Comparison of ENCODE assay signal across 24 cellular contexts in genomic region chr21:34962136-34962535, GRCh38.
DNase-seq lines count a peak whose midpoint lies in the region; ATAC-seq and TF ChIP-seq lines count a peak whose summit lies in the region.
"Had no signal": no experiment of that assay in that cellular context is flagged by ENCODE, and none has a peak within 500 bp of the region (broad histone marks: within the 10 kb centered on the region; RNA-seq: fewer than 3 reads in every experiment).

No MANE protein-coding gene starts in this region.

- H3K9me3 ChIP-seq in CD8-positive, alpha-beta T cell (ENCODE audit: low read length): no peaks in the 10 kb centered on the region
- H3K9me3 ChIP-seq in naive thymus-derived CD4-positive, alpha-beta T cell (ENCODE audit: control insufficient read depth in 2 of 3, low read length in 3 of 3): no peaks in the 10 kb centered on the region
- H3K9me3 ChIP-seq in BE2C: no peaks in the 10 kb centered on the region
- H3K9me3 ChIP-seq: adrenal gland, pancreas had no signal

- peak overlapping the region; percentile 20 for H3K27ac Mint-ChIP-seq in activated CD8-positive, alpha-beta memory T cell treated with anti-CD3 and anti-CD28 coated beads, Interleukin-2, amount 10 ng/mL, durations not matched to agents 7 days and 5 days
- peak overlapping the region; percentile 77 for H3K27ac Mint-ChIP-seq in CD8-positive, alpha-beta T cell
- H3K27ac Mint-ChIP-seq in activated CD4-positive, alpha-beta memory T cell treated with anti-CD3 and anti-CD28 coated beads, Interleukin-2, amount 10 ng/mL, durations not matched to agents 7 days and 5 days: peak overlapping the region; percentile 74
- peak overlapping the region; percentile 42 to 92 (median 75) for H3K27ac Mint-ChIP-seq in naive thymus-derived CD4-positive, alpha-beta T cell

- intact Hi-C loops in CD8-positive, alpha-beta T cell (cut with DNase I, micrococcal nuclease): no loop called here
- intact Hi-C loops in naive thymus-derived CD4-positive, alpha-beta T cell (cut with micrococcal nuclease): loop anchor here in 1 of 2 donors (2.0 kb wide), 1 partner anchor 15 kb away; no protein-coding TSS in a partner anchor

- H3K27me3 ChIP-seq in CD8-positive, alpha-beta T cell (ENCODE audit: insufficient read depth, low read length): no peaks in the 10 kb centered on the region
- no peaks in the 10 kb centered on the region for H3K27me3 ChIP-seq in naive thymus-derived CD4-positive, alpha-beta T cell (ENCODE audit: control insufficient read depth in 2 of 2, insufficient read depth in 2 of 2, low read length in 2 of 2)
- no peaks in the 10 kb centered on the region for H3K27me3 ChIP-seq in BE2C
- H3K27me3 ChIP-seq: BLaER1 treated with 17β-estradiol and CSF1 and Interleukin-3, amounts not matched to agents 10 nM and 100 nM; brain microvascular endothelial cell; pancreas had no signal

- H3K9me3 Mint-ChIP-seq in activated CD8-positive, alpha-beta memory T cell treated with anti-CD3 and anti-CD28 coated beads, Interleukin-2, amount 10 ng/mL, durations not matched to agents 7 days and 5 days (ENCODE audit: low read depth): no peaks in the 10 kb centered on the region
- no peaks in the 10 kb centered on the region for H3K9me3 Mint-ChIP-seq in CD8-positive, alpha-beta T cell
- H3K9me3 Mint-ChIP-seq in activated CD4-positive, alpha-beta memory T cell treated with anti-CD3 and anti-CD28 coated beads, Interleukin-2, amount 10 ng/mL, durations not matched to agents 7 days and 5 days: peaks cover 3% of the 10 kb centered on the region
- peaks cover 0 to 2% (median 0%) of the 10 kb centered on the region in 11 donors for H3K9me3 Mint-ChIP-seq in naive thymus-derived CD4-positive, alpha-beta T cell
- H3K9me3 Mint-ChIP-seq: immature natural killer cell, naive B cell had no signal

- H3K4me1 Mint-ChIP-seq in activated CD8-positive, alpha-beta memory T cell treated with anti-CD3 and anti-CD28 coated beads, Interleukin-2, amount 10 ng/mL, durations not matched to agents 7 days and 5 days: peaks cover 27% of the 10 kb centered on the region
- H3K4me1 Mint-ChIP-seq in CD8-positive, alpha-beta T cell (ENCODE audit: low read depth): peaks cover 79% of the 10 kb centered on the region
- peaks cover 66% of the 10 kb centered on the region for H3K4me1 Mint-ChIP-seq in activated CD4-positive, alpha-beta memory T cell treated with anti-CD3 and anti-CD28 coated beads, Interleukin-2, amount 10 ng/mL, durations not matched to agents 7 days and 5 days
- peaks cover 63 to 91% (median 86%) of the 10 kb centered on the region in 7 donors for H3K4me1 Mint-ChIP-seq in naive thymus-derived CD4-positive, alpha-beta T cell

- H3K36me3 Mint-ChIP-seq in activated CD8-positive, alpha-beta memory T cell treated with anti-CD3 and anti-CD28 coated beads, Interleukin-2, amount 10 ng/mL, durations not matched to agents 7 days and 5 days: peaks cover 18% of the 10 kb centered on the region
- peaks cover 54% of the 10 kb centered on the region for H3K36me3 Mint-ChIP-seq in CD8-positive, alpha-beta T cell
- peaks cover 53% of the 10 kb centered on the region for H3K36me3 Mint-ChIP-seq in activated CD4-positive, alpha-beta memory T cell treated with anti-CD3 and anti-CD28 coated beads, Interleukin-2, amount 10 ng/mL, durations not matched to agents 7 days and 5 days (ENCODE audit: low read depth)
- peaks cover 8 to 55% (median 44%) of the 10 kb centered on the region in 5 donors for H3K36me3 Mint-ChIP-seq in naive thymus-derived CD4-positive, alpha-beta T cell

- POLR2A ChIA-PET in CD8-positive, alpha-beta T cell (lab: Charles Lee): no interaction called here
- POLR2A ChIA-PET in activated CD4-positive, alpha-beta memory T cell treated with anti-CD3 and anti-CD28 coated beads, Interleukin-2, amount 10 ng/mL, durations not matched to agents 7 days and 5 days (lab: Charles Lee): interaction anchor here (1.1 to 2.5 kb wide), 6 partner anchors 8 to 85 kb away, joined by 3 to 8 read pairs (median 3); no protein-coding TSS in a partner anchor
- POLR2A ChIA-PET in naive thymus-derived CD4-positive, alpha-beta T cell (lab: Charles Lee): interaction anchor here (1.1 to 1.2 kb wide), 2 partner anchors 12 to 74 kb away, joined by 4 to 5 read pairs; no protein-coding TSS in a partner anchor

- ATAC-seq in activated CD8-positive, alpha-beta memory T cell treated with anti-CD3 and anti-CD28 coated beads, Interleukin-2, amount 10 ng/mL, durations not matched to agents 7 days and 5 days: no peak
- no peak for ATAC-seq in CD8-positive, alpha-beta T cell
- ATAC-seq in naive thymus-derived CD4-positive, alpha-beta T cell: no peak
- ATAC-seq: esophagus mucosa, pancreas, PC-3 had no signal

- H3K27me3 Mint-ChIP-seq in activated CD8-positive, alpha-beta memory T cell treated with anti-CD3 and anti-CD28 coated beads, Interleukin-2, amount 10 ng/mL, durations not matched to agents 7 days and 5 days: no peaks in the 10 kb centered on the region
- no peaks in the 10 kb centered on the region for H3K27me3 Mint-ChIP-seq in CD8-positive, alpha-beta T cell (ENCODE audit: low read depth)
- no peaks in the 10 kb centered on the region for H3K27me3 Mint-ChIP-seq in activated CD4-positive, alpha-beta memory T cell treated with anti-CD3 and anti-CD28 coated beads, Interleukin-2, amount 10 ng/mL, durations not matched to agents 7 days and 5 days
- H3K27me3 Mint-ChIP-seq in naive thymus-derived CD4-positive, alpha-beta T cell: no peaks in the 10 kb centered on the region
- H3K27me3 Mint-ChIP-seq: naive B cell had no signal

- TF ChIP-seq CTCF in CD8-positive, alpha-beta T cell (IDR thresholded peaks at IDR 0.05): no peak
- no peak for TF ChIP-seq CTCF in BE2C (IDR thresholded peaks at IDR 0.05; ENCODE audit: low read depth, low read length)

- no peak for DNase-seq in activated CD8-positive, alpha-beta memory T cell treated with anti-CD3 and anti-CD28 coated beads, Interleukin-2, amount 10 ng/mL, durations not matched to agents 7 days and 5 days
- no peak for DNase-seq in activated CD8-positive, alpha-beta memory T cell treated with anti-CD3 and anti-CD28 coated beads for 24 hours
- DNase-seq in CD8-positive, alpha-beta T cell: no peak
- no peak for DNase-seq in activated CD4-positive, alpha-beta memory T cell treated with anti-CD3 and anti-CD28 coated beads, Interleukin-2, amount 10 ng/mL, durations not matched to agents 7 days and 5 days
- no peak for DNase-seq in naive thymus-derived CD4-positive, alpha-beta T cell
- DNase-seq in ecto neural progenitor cell (ENCODE audit: low spot score): no peak
- no peak for DNase-seq in BE2C
- no peak for DNase-seq in SW480 (ENCODE audit: low spot score)
- DNase-seq: adrenal gland; brain microvascular endothelial cell; effector CD8-positive, alpha-beta T cell; EL; hippocampal formation; immature natural killer cell; Karpas-422; naive B cell; NCI-H1436 treated with DMSO at 0.1 percent for 48 hours; pancreas; PC-3; SHP77 treated with DMSO at 0.1 percent for 48 hours; SW 1271 had no signal

- H3K4me3 Mint-ChIP-seq in activated CD8-positive, alpha-beta memory T cell treated with anti-CD3 and anti-CD28 coated beads, Interleukin-2, amount 10 ng/mL, durations not matched to agents 7 days and 5 days: no peak overlapping the region
- H3K4me3 Mint-ChIP-seq in CD8-positive, alpha-beta T cell: peak overlapping the region; percentile 58
- peak overlapping the region; percentile 35 for H3K4me3 Mint-ChIP-seq in activated CD4-positive, alpha-beta memory T cell treated with anti-CD3 and anti-CD28 coated beads, Interleukin-2, amount 10 ng/mL, durations not matched to agents 7 days and 5 days
- H3K4me3 Mint-ChIP-seq in naive thymus-derived CD4-positive, alpha-beta T cell: peak overlapping the region; percentile 58 to 83 (median 72)
- H3K4me3 Mint-ChIP-seq: immature natural killer cell, naive B cell had no signal

- no peaks in the 10 kb centered on the region for H3K36me3 ChIP-seq in CD8-positive, alpha-beta T cell (ENCODE audit: insufficient read depth, low read length)
- H3K36me3 ChIP-seq in naive thymus-derived CD4-positive, alpha-beta T cell (ENCODE audit: control insufficient read depth in 2 of 3, insufficient read depth in 3 of 3, low read length in 3 of 3): peaks cover 0 to 3% (median 0%) of the 10 kb centered on the region in 3 experiments
- no peaks in the 10 kb centered on the region for H3K36me3 ChIP-seq in BE2C
- H3K36me3 ChIP-seq: adrenal gland, brain microvascular endothelial cell, pancreas had no signal

- H3K27ac ChIP-seq in CD8-positive, alpha-beta T cell (ENCODE audit: low read depth, low read length): no peak overlapping the region
- H3K27ac ChIP-seq in naive thymus-derived CD4-positive, alpha-beta T cell (ENCODE audit: low read depth, low read length): peak overlapping the region; percentile 8
- H3K27ac ChIP-seq: adrenal gland, brain microvascular endothelial cell, pancreas had no signal

- CTCF ChIA-PET in activated CD8-positive, alpha-beta memory T cell treated with anti-CD3 and anti-CD28 coated beads, Interleukin-2, amount 10 ng/mL, durations not matched to agents 7 days and 5 days (lab: Charles Lee): no interaction called here
- CTCF ChIA-PET in CD8-positive, alpha-beta T cell (lab: Charles Lee): interaction anchor here (1.2 to 1.5 kb wide), 2 partner anchors 27 to 86 kb away, joined by 3 to 6 read pairs; no protein-coding TSS in a partner anchor
- CTCF ChIA-PET in activated CD4-positive, alpha-beta memory T cell treated with anti-CD3 and anti-CD28 coated beads, Interleukin-2, amount 10 ng/mL, durations not matched to agents 7 days and 5 days (lab: Charles Lee): no interaction called here
- CTCF ChIA-PET in naive thymus-derived CD4-positive, alpha-beta T cell (lab: Charles Lee): no interaction called here

- no peak overlapping the region for H3K4me3 ChIP-seq in CD8-positive, alpha-beta T cell (ENCODE audit: low read depth, low read length)
- peak overlapping the region; percentile 8 for H3K4me3 ChIP-seq in naive thymus-derived CD4-positive, alpha-beta T cell (ENCODE audit: low read length)
- H3K4me3 ChIP-seq in BE2C (ENCODE audit: low read depth, low read length): no peak overlapping the region
- H3K4me3 ChIP-seq: adrenal gland; BLaER1 treated with 17β-estradiol and CSF1 and Interleukin-3, amounts not matched to agents 10 nM and 100 nM; pancreas; smooth muscle cell had no signal

- peaks cover 38% of the 10 kb centered on the region for H3K4me1 ChIP-seq in CD8-positive, alpha-beta T cell (ENCODE audit: insufficient read depth, low read length)
- H3K4me1 ChIP-seq in naive thymus-derived CD4-positive, alpha-beta T cell (ENCODE audit: control insufficient read depth in 2 of 2, insufficient read depth in 2 of 2, low read length in 2 of 2): peaks cover 14 to 43% of the 10 kb centered on the region in 2 donors
- no peaks in the 10 kb centered on the region for H3K4me1 ChIP-seq in BE2C
- H3K4me1 ChIP-seq: adrenal gland, pancreas had no signal

Comparison
In these comparisons a context has a peak if more than half of its experiments do, and no peak if none do; other contexts are left out.
1. H3K27ac Mint-ChIP-seq: peak in every context shown above with its lines; median percentile 77 in CD8-positive, alpha-beta T cell; 75 in naive thymus-derived CD4-positive, alpha-beta T cell; 74 in activated CD4-positive, alpha-beta memory T cell treated with anti-CD3 and anti-CD28 coated beads, Interleukin-2, amount 10 ng/mL, durations not matched to agents 7 days and 5 days; 20 in activated CD8-positive, alpha-beta memory T cell treated with anti-CD3 and anti-CD28 coated beads, Interleukin-2, amount 10 ng/mL, durations not matched to agents 7 days and 5 days.